ENCODE assay signal across 8 cellular contexts in genomic region chr2:191245869-191246531, GRCh38. TPM values are rescaled to one million over a fixed set of nuclear protein-coding genes. Genes with fewer than 3 reads are reported as not detected.
A peak's percentile ranks its signal among the peaks of the same experiment; 100 is the strongest.
DNase-seq lines count a peak whose midpoint lies in the region; ATAC-seq and TF ChIP-seq lines count a peak whose summit lies in the region.

No MANE protein-coding gene starts in this region.

- H3K36me3 ChIP-seq in muscle layer of colon (ENCODE audit: insufficient read depth, low read length) (no peaks in the 10 kb centered on the region), tibial nerve (no peaks in the 10 kb centered on the region)

- 4 to 8% methylated on average over 30 to 34 of the region's 34 CpGs for WGBS in tibial nerve, 2 donors

- TF ChIP-seq CTCF in AG04450 (IDR thresholded peaks at IDR 0.05; ENCODE audit: low read depth, low read length) (no peak), tibial nerve (IDR thresholded peaks at IDR 0.05) (no peak)

- H3K9me3 ChIP-seq in AG04450 (ENCODE audit: control insufficient read depth, insufficient read depth, low read length): no peaks in the 10 kb centered on the region
- no peaks in the 10 kb centered on the region for H3K9me3 ChIP-seq in muscle layer of colon (ENCODE audit: low read length)
- H3K9me3 ChIP-seq in tibial nerve: peaks cover 0 to 5% (median 0%) of the 10 kb centered on the region in 4 donors

- peak overlapping the region; percentile 80 for H3K27ac ChIP-seq in AG04450 (ENCODE audit: low read depth, low read length)
- H3K27ac ChIP-seq in muscle layer of colon (ENCODE audit: low read depth, low read length): no peak overlapping the region
- peak overlapping the region; percentile 52 to 82 (median 76) for H3K27ac ChIP-seq in tibial nerve

- CTCF ChIA-PET in AG04450 (lab: Charles Lee): interaction anchor here (0.6 to 1.3 kb wide), 4 partner anchors 27 to 194 kb away, joined by 3 to 4 read pairs (median 3); no protein-coding TSS in a partner anchor

- H3K27me3 ChIP-seq in AG04450 (ENCODE audit: control insufficient read depth, insufficient read depth, low read length): no peaks in the 10 kb centered on the region
- H3K27me3 ChIP-seq in muscle layer of colon (ENCODE audit: control insufficient read depth in 1 of 2, insufficient read depth in 2 of 2, low read length in 2 of 2): peaks cover 0 to 8% of the 10 kb centered on the region in 2 donors
- H3K27me3 ChIP-seq in tibial nerve: peaks cover 0 to 5% of the 10 kb centered on the region in 2 donors

- H3K4me1 ChIP-seq in muscle layer of colon (ENCODE audit: insufficient read depth, low read length): no peaks in the 10 kb centered on the region
- H3K4me1 ChIP-seq in tibial nerve: peaks cover 0 to 26% (median 0%) of the 10 kb centered on the region in 4 donors

- H3K4me3 ChIP-seq in AG04450 (ENCODE audit: low read depth, low read length): peak overlapping the region; percentile 91
- peak overlapping the region; percentile 53 to 64 for H3K4me3 ChIP-seq in muscle layer of colon (ENCODE audit: low read depth in 1 of 2, low read length in 2 of 2)
- H3K4me3 ChIP-seq in tibial nerve: peak overlapping the region; percentile 49 to 76 (median 61)

- TF ChIP-seq POLR2A in tibial nerve (IDR thresholded peaks at IDR 0.05): no peak

- no peak for TF ChIP-seq EP300 in tibial nerve (IDR thresholded peaks at IDR 0.05)

- POLR2A ChIA-PET in AG04450 (lab: Yijun Ruan, JAX): interaction anchor here (0.6 to 1.7 kb wide), 11 partner anchors 19 to 263 kb away, joined by 3 to 8 read pairs (median 3); no protein-coding TSS in a partner anchor

- no peak overlapping the region for H3K9ac ChIP-seq in muscle layer of colon (ENCODE audit: low read length)

- ATAC-seq in GM19438 (IDR thresholded peaks at IDR 0.05; ENCODE audit: low read depth, unreplicated experiment): peak; percentile 33
- ATAC-seq in esophagus mucosa: peak; percentile 52

- DNase-seq in AG04450 (ENCODE audit: low read depth, low spot score) (no peak), NCI-H146 treated with DMSO at 0.1 percent for 48 hours (lab: John Stamatoyannopoulos, UW; ENCODE audit: unreplicated experiment) (peak; percentile 41), tibial nerve (ENCODE audit: low spot score in 2 of 2) (peak in 1 of 2 donors; percentile 24), Ammon's horn (ENCODE audit: low spot score) (no peak)
- peak; percentile 0 to 4 for DNase-seq in activated CD4-positive, alpha-beta T cell treated with anti-CD3 and anti-CD28 coated beads, Interleukin-2, amount 50 U/mL, for 4 hours

RNA-seq across cellular contexts. Expression of gene MYO1B, which starts 0.8 kb away (rescaled TPM):
- 110 and 149 TPM in 2 replicates for polyA plus RNA-seq in AG04450 (2011; rRNA removed)
- polyA minus RNA-seq in AG04450 (2011; rRNA and poly(A)+ RNA removed): 118 and 161 TPM in 2 replicates
- total RNA-seq in esophagus mucosa (65.2 TPM), tibial nerve (10 to 100 TPM; 27.9 to 44.4 (median 36.8) TPM)

Comparison
In these comparisons a context has a peak if more than half of its experiments do, and no peak if none do; other contexts are left out.
1. DNase-seq: peak in NCI-H146 treated with DMSO at 0.1 percent for 48 hours (single experiment) and activated CD4-positive, alpha-beta T cell treated with anti-CD3 and anti-CD28 coated beads, Interleukin-2, amount 50 U/mL, for 4 hours (2 of 2); none in AG04450 (single experiment) and Ammon's horn (single experiment).
2. Peak in every context shown above with its lines, with median percentiles within 50 percentile points of each other: H3K4me3 ChIP-seq.